ENCODE assay signal across 11 cellular contexts in the genomic region with DNA sequence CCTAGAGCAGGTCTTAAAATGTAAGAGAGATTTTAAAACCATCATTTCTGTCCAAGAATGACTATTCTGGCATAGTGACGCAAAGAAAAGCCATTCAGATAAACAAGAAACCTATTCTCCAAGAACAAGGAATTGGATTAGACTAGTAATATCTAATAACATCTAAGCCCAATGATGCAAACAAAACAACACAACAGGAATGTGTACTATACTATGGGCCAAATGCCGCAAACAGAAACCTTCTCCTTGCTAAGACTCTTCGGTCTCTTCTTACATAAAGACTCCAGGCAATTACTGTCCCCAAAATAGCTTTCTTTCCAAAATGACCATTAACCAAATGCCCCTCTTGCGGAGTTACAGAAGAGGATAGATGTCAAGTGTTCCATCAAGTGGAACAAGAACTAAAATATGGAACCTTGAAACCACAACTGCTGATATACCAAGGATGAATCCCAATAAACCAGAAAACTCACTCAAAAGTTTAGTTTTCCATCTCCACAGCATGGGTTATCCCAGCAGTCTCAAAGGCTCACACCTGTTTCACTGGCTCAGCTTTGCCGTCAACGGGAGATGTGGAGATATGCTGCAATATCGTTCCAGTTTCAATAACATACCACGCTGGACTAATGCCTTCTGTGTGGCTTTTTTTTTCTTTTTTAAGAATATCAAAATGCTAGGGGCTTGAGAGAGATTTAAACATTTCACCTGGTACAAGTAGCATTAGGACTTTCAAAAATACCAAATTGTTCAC.
DNase-seq lines count a peak whose midpoint lies in the region; ATAC-seq and TF ChIP-seq lines count a peak whose summit lies in the region.
"Had no signal": no experiment of that assay in that cellular context is flagged by ENCODE, and none has a peak within 500 bp of the region (broad histone marks: within the 10 kb centered on the region; RNA-seq: fewer than 3 reads in every experiment).

No MANE protein-coding gene starts in this region.

- in situ Hi-C loops in KBM-7 (cut with MboI; ENCODE audit: low pct_unique_long_range_greater_than_20kb, low sequenced_read_pairs): no loop called here

- H3K4me1 Mint-ChIP-seq in activated CD8-positive, alpha-beta memory T cell treated with anti-CD3 and anti-CD28 coated beads, Interleukin-2, amount 10 ng/mL, durations not matched to agents 7 days and 5 days: peaks cover 49% of the 10 kb centered on the region
- peaks cover 71% of the 10 kb centered on the region for H3K4me1 Mint-ChIP-seq in activated CD4-positive, alpha-beta memory T cell treated with anti-CD3 and anti-CD28 coated beads, Interleukin-2, amount 10 ng/mL, durations not matched to agents 7 days and 5 days

- no peaks in the 10 kb centered on the region for H3K27me3 Mint-ChIP-seq in activated CD8-positive, alpha-beta memory T cell treated with anti-CD3 and anti-CD28 coated beads, Interleukin-2, amount 10 ng/mL, durations not matched to agents 7 days and 5 days
- H3K27me3 Mint-ChIP-seq in activated CD4-positive, alpha-beta memory T cell treated with anti-CD3 and anti-CD28 coated beads, Interleukin-2, amount 10 ng/mL, durations not matched to agents 7 days and 5 days: no peaks in the 10 kb centered on the region

- H3K27ac Mint-ChIP-seq in activated CD8-positive, alpha-beta memory T cell treated with anti-CD3 and anti-CD28 coated beads, Interleukin-2, amount 10 ng/mL, durations not matched to agents 7 days and 5 days: peak overlapping the region; percentile 20
- H3K27ac Mint-ChIP-seq in activated CD4-positive, alpha-beta memory T cell treated with anti-CD3 and anti-CD28 coated beads, Interleukin-2, amount 10 ng/mL, durations not matched to agents 7 days and 5 days: peak overlapping the region; percentile 69

- H3K4me2 ChIP-seq in osteoblast (ENCODE audit: insufficient read depth, low read length): no peak overlapping the region

- peaks cover under 1% of the 10 kb centered on the region for H3K36me3 Mint-ChIP-seq in activated CD8-positive, alpha-beta memory T cell treated with anti-CD3 and anti-CD28 coated beads, Interleukin-2, amount 10 ng/mL, durations not matched to agents 7 days and 5 days
- peaks cover 10% of the 10 kb centered on the region for H3K36me3 Mint-ChIP-seq in activated CD4-positive, alpha-beta memory T cell treated with anti-CD3 and anti-CD28 coated beads, Interleukin-2, amount 10 ng/mL, durations not matched to agents 7 days and 5 days (ENCODE audit: low read depth)

- no peak for TF ChIP-seq CTCF in stomach (IDR thresholded peaks at IDR 0.05)
- TF ChIP-seq CTCF in osteoblast (IDR thresholded peaks at IDR 0.05; ENCODE audit: extremely low read depth, low read depth, low read length): no peak

- peaks cover 4% of the 10 kb centered on the region for H4K20me1 ChIP-seq in osteoblast (ENCODE audit: insufficient read depth, low read length)

- WGBS in stomach, 5 donors: 77 to 86% (median 85%) methylated on average over 8 of the region's 8 CpGs

- TF ChIP-seq POLR2A in stomach (IDR thresholded peaks at IDR 0.05): no peak

- H3K4me1 ChIP-seq in stomach (peaks cover 30 to 75% (median 57%) of the 10 kb centered on the region in 4 donors), osteoblast (ENCODE audit: insufficient read depth, low read length) (peaks cover 8% of the 10 kb centered on the region)

- no peak overlapping the region for H3K4me3 Mint-ChIP-seq in activated CD8-positive, alpha-beta memory T cell treated with anti-CD3 and anti-CD28 coated beads, Interleukin-2, amount 10 ng/mL, durations not matched to agents 7 days and 5 days
- no peak overlapping the region for H3K4me3 Mint-ChIP-seq in activated CD4-positive, alpha-beta memory T cell treated with anti-CD3 and anti-CD28 coated beads, Interleukin-2, amount 10 ng/mL, durations not matched to agents 7 days and 5 days

- CTCF ChIA-PET in activated CD8-positive, alpha-beta memory T cell treated with anti-CD3 and anti-CD28 coated beads, Interleukin-2, amount 10 ng/mL, durations not matched to agents 7 days and 5 days (lab: Charles Lee): interaction anchor here (1.2 kb wide), 1 partner anchor 92 kb away, joined by 3 read pairs; no protein-coding TSS in a partner anchor
- CTCF ChIA-PET in activated CD4-positive, alpha-beta memory T cell treated with anti-CD3 and anti-CD28 coated beads, Interleukin-2, amount 10 ng/mL, durations not matched to agents 7 days and 5 days (lab: Charles Lee): no interaction called here

- ATAC-seq in activated CD8-positive, alpha-beta memory T cell treated with anti-CD3 and anti-CD28 coated beads, Interleukin-2, amount 10 ng/mL, durations not matched to agents 7 days and 5 days: no peak
- no peak for ATAC-seq in HG03521 (IDR thresholded peaks at IDR 0.05; ENCODE audit: unreplicated experiment)

- peaks cover 33% of the 10 kb centered on the region for H3K79me2 ChIP-seq in osteoblast (ENCODE audit: insufficient read depth, low read length)

- H3K27ac ChIP-seq in layer of hippocampus (ENCODE audit: low read depth, low read length): peak overlapping the region; percentile 2
- peak overlapping the region in 3 of 5 donors; percentile 33 to 60 (median 44) for H3K27ac ChIP-seq in stomach
- no peak overlapping the region for H3K27ac ChIP-seq in osteoblast (ENCODE audit: low read depth, low read length)
- H3K27ac ChIP-seq: WERI-Rb-1 had no signal

- H3K36me3 ChIP-seq in stomach (no peaks in the 10 kb centered on the region), osteoblast (ENCODE audit: insufficient read depth, low read length) (no peaks in the 10 kb centered on the region)
- H3K36me3 ChIP-seq: WERI-Rb-1 had no signal

- H3K27me3 ChIP-seq in layer of hippocampus (ENCODE audit: control insufficient read depth, insufficient read depth, low read length) (no peaks in the 10 kb centered on the region), stomach (no peaks in the 10 kb centered on the region), osteoblast (ENCODE audit: insufficient read depth, low read length) (no peaks in the 10 kb centered on the region)

- TF ChIP-seq EP300 in stomach (IDR thresholded peaks at IDR 0.05): no peak

- intact Hi-C loops in stomach (cut with DNase I; ENCODE audit: low total_unique reads): no loop called here

- H2AFZ ChIP-seq in osteoblast (ENCODE audit: low read length): no peak overlapping the region

- DNase-seq in activated CD8-positive, alpha-beta memory T cell treated with anti-CD3 and anti-CD28 coated beads, Interleukin-2, amount 10 ng/mL, durations not matched to agents 7 days and 5 days: no peak
- DNase-seq in activated CD8-positive, alpha-beta memory T cell treated with anti-CD3 and anti-CD28 coated beads for 24 hours: no peak
- DNase-seq in activated CD4-positive, alpha-beta memory T cell treated with anti-CD3 and anti-CD28 coated beads, Interleukin-2, amount 10 ng/mL, durations not matched to agents 7 days and 5 days: no peak
- no peak for DNase-seq in stomach
- DNase-seq in KBM-7: no peak
- DNase-seq in osteoblast (ENCODE audit: insufficient read length, low spot score, missing footprints): no peak
- DNase-seq: ACHN, posterior cingulate gyrus had no signal

- POLR2A ChIA-PET in activated CD4-positive, alpha-beta memory T cell treated with anti-CD3 and anti-CD28 coated beads, Interleukin-2, amount 10 ng/mL, durations not matched to agents 7 days and 5 days (lab: Charles Lee): interaction anchor here (1.7 to 2.2 kb wide), 4 partner anchors 10 to 201 kb away, joined by 4 to 7 read pairs (median 5); no protein-coding TSS in a partner anchor

- H3K4me3 ChIP-seq in stomach: no peak overlapping the region
- H3K4me3 ChIP-seq in osteoblast (ENCODE audit: insufficient read depth, low read length): no peak overlapping the region

- H3K9me3 Mint-ChIP-seq in activated CD8-positive, alpha-beta memory T cell treated with anti-CD3 and anti-CD28 coated beads, Interleukin-2, amount 10 ng/mL, durations not matched to agents 7 days and 5 days (ENCODE audit: low read depth): no peaks in the 10 kb centered on the region
- no peaks in the 10 kb centered on the region for H3K9me3 Mint-ChIP-seq in activated CD4-positive, alpha-beta memory T cell treated with anti-CD3 and anti-CD28 coated beads, Interleukin-2, amount 10 ng/mL, durations not matched to agents 7 days and 5 days

- no peaks in the 10 kb centered on the region for H3K9me3 ChIP-seq in stomach
- H3K9me3 ChIP-seq in osteoblast (ENCODE audit: low read depth, low read length): no peaks in the 10 kb centered on the region
